In genomic region chr6:89763550-89763949, GRCh38 we compare ENCODE assay signal across 23 cellular contexts. TPM values are rescaled to one million over a fixed set of nuclear protein-coding genes. Genes with fewer than 3 reads are reported as not detected.
A peak's percentile ranks its signal among the peaks of the same experiment; 100 is the strongest.
DNase-seq lines count a peak whose midpoint lies in the region; ATAC-seq and TF ChIP-seq lines count a peak whose summit lies in the region.
"Had no signal": no experiment of that assay in that cellular context is flagged by ENCODE, and none has a peak within 500 bp of the region (broad histone marks: within the 10 kb centered on the region; RNA-seq: fewer than 3 reads in every experiment).

No MANE protein-coding gene starts in this region.

- no peak overlapping the region for H3K9ac ChIP-seq in GM23248
- H3K9ac ChIP-seq: parathyroid adenoma had no signal

- no peaks in the 10 kb centered on the region for H3K9me2 ChIP-seq in GM23248 (ENCODE audit: insufficient read depth)

- no peak overlapping the region; the same call in 1 of the 2 replicates for H3K27ac ChIP-seq in GM23248
- H3K27ac ChIP-seq: gastrocnemius medialis, parathyroid adenoma, right lobe of liver, SK-N-MC, upper lobe of left lung, VCaP had no signal

- no peak overlapping the region for H3K4me2 ChIP-seq in GM23248 (ENCODE audit: unreplicated experiment)

- WGBS in GM23248 (ENCODE audit: low coverage in 1 of 2, low lambda C conversion rate in 2 of 2, missing lambda C conversion rate in 2 of 2), 2 experiments, result 72 to 73% methylated on average over 2 of the region's 2 CpGs

- H3K36me3 ChIP-seq in GM23248 (ENCODE audit: low read depth), result peaks cover 13% of the 10 kb centered on the region; the same call in 1 of the 2 replicates

- in situ Hi-C loops in GM23248 (cut with MboI), result no loop called here

- DNase-seq in A172 (ENCODE audit: low spot score) (peak; percentile 5), GM23248 (peak; percentile 56), amniotic epithelial cell (ENCODE audit: low read depth) (peak; percentile 71), fibroblast of mammary gland (ENCODE audit: low read depth) (peak; percentile 78), NOMO-1 treated with dmso at 0.1 percent for 144 hours (lab: John Stamatoyannopoulos, UW; ENCODE audit: unreplicated experiment) (no peak), NCI-H2171 (lab: John Stamatoyannopoulos, UW) (no peak)
- DNase-seq: activated CD4-positive, alpha-beta T cell treated with anti-CD3 and anti-CD28 coated beads, Interleukin-2, amount 50 U/mL, for 1 hour; activated effector memory CD4-positive, alpha-beta T cell treated with anti-CD3 and anti-CD28 coated beads, Interleukin-2, amount 50 U/mL, for 16 hours; DMS 273 treated with DMSO at 0.1 percent for 48 hours; gastrocnemius medialis; GDM1; hypothalamus; NCI-H146; NCI-H526 treated with DMSO at 0.1 percent for 48 hours; right lobe of liver; stimulated activated CD4-positive, alpha-beta T cell treated with anti-CD3 and anti-CD28 coated beads, Interleukin-15, amount 100 ng/mL, for 24 hours; T-helper 17 cell; upper lobe of left lung had no signal

- H3K4me3 ChIP-seq in GM23248, result no peak overlapping the region
- H3K4me3 ChIP-seq in fibroblast of mammary gland (ENCODE audit: control insufficient read depth, low read depth, low read length), result no peak overlapping the region
- H3K4me3 ChIP-seq: gastrocnemius medialis, right lobe of liver, SK-N-MC, upper lobe of left lung had no signal

- no peaks in the 10 kb centered on the region for H3K9me3 ChIP-seq in GM23248 (ENCODE audit: low read depth)
- H3K9me3 ChIP-seq: gastrocnemius medialis, right lobe of liver, upper lobe of left lung had no signal

- no peaks in the 10 kb centered on the region; the same call in 1 of the 2 replicates for H3F3A ChIP-seq in GM23248 (ENCODE audit: insufficient read depth)

- no peaks in the 10 kb centered on the region for H3K4me1 ChIP-seq in GM23248 (ENCODE audit: insufficient read depth)
- H3K4me1 ChIP-seq: gastrocnemius medialis, parathyroid adenoma, upper lobe of left lung had no signal

- H3K79me2 ChIP-seq in GM23248 (ENCODE audit: insufficient read depth), result no peaks in the 10 kb centered on the region
- H3K79me2 ChIP-seq: parathyroid adenoma had no signal

- H3K27me3 ChIP-seq in GM23248 (replicated peaks; ENCODE audit: insufficient read depth), result no peaks in the 10 kb centered on the region
- H3K27me3 ChIP-seq: gastrocnemius medialis, right lobe of liver, upper lobe of left lung had no signal

- ATAC-seq in GM18907 (IDR thresholded peaks at IDR 0.05; ENCODE audit: unreplicated experiment) (no peak), GM19023 (IDR thresholded peaks at IDR 0.05; ENCODE audit: unreplicated experiment) (no peak)
- ATAC-seq: gastrocnemius medialis, right lobe of liver, T-helper 17 cell had no signal

- no peaks in the 10 kb centered on the region for H4K20me1 ChIP-seq in GM23248 (ENCODE audit: insufficient read depth)

- H2AFZ ChIP-seq in GM23248, result no peak overlapping the region
- H2AFZ ChIP-seq: parathyroid adenoma had no signal

- TF ChIP-seq CTCF in fibroblast of mammary gland (conservative IDR thresholded peaks at IDR 0.05; ENCODE audit: control insufficient read depth, insufficient read depth, low read depth, low read length), result no peak

RNA-seq across cellular contexts. Expression of gene MDN1, which starts 56.0 kb away (rescaled TPM):
- 7.1 and 15.3 TPM in 2 replicates for total RNA-seq in A172 (2014; rRNA removed; shearing (Covaris generic))
- 14.9 and 16.9 TPM in 2 replicates for total RNA-seq in GM23248 (2014; rRNA removed; shearing (Covaris generic))
- polyA plus RNA-seq in GM23248 (2016; fragmentation: Nextera tagmentation; extraction: Ambion mirVana), result 5.7 and 6.2 TPM in 2 replicates

Comparison
In these comparisons a context has a peak if more than half of its experiments do, and no peak if none do; other contexts are left out.
1. DNase-seq: peak in A172 (single experiment), GM23248 (single experiment), amniotic epithelial cell (single experiment) and fibroblast of mammary gland (single experiment); none in NOMO-1 treated with dmso at 0.1 percent for 144 hours (single experiment) and NCI-H2171 (single experiment).